Comparison of ENCODE assay signal across 15 cellular contexts in genomic region chr18:3923750-3924149, GRCh38.
DNase-seq lines count a peak whose midpoint lies in the region; ATAC-seq and TF ChIP-seq lines count a peak whose summit lies in the region.
"Had no signal": no experiment of that assay in that cellular context is flagged by ENCODE, and none has a peak within 500 bp of the region (broad histone marks: within the 10 kb centered on the region; RNA-seq: fewer than 3 reads in every experiment).

No MANE protein-coding gene starts in this region.

- no peaks in the 10 kb centered on the region for H3K36me3 ChIP-seq in RWPE2 (ENCODE audit: low read depth)
- H3K36me3 ChIP-seq: gastroesophageal sphincter had no signal

- ATAC-seq in RWPE2 (ENCODE audit: low read depth): peak; percentile 57; the same call in 1 of the 3 replicates
- ATAC-seq in GM18873 (IDR thresholded peaks at IDR 0.05; ENCODE audit: low FRiP score, unreplicated experiment): no peak
- ATAC-seq: activated CD8-positive, alpha-beta T cell treated with anti-CD3 and anti-CD28 coated beads, Interleukin-2, amount 10 ng/mL, durations not matched to agents 7 days and 5 days; gastroesophageal sphincter; stimulated activated naive B cell treated with anti-CD40 and anti-IgM and Interleukin-4, amounts not matched to agents 10 μg/mL and 1 μg/mL and 100 μg/mL, for 72 hours had no signal

- H3K4me1 ChIP-seq in RWPE2 (ENCODE audit: insufficient read depth, poor library complexity, severe bottlenecking): no peaks in the 10 kb centered on the region
- H3K4me1 ChIP-seq: gastroesophageal sphincter had no signal

- H3K27me3 ChIP-seq in RWPE2 (ENCODE audit: insufficient read depth, poor library complexity, severe bottlenecking): no peaks in the 10 kb centered on the region
- H3K27me3 ChIP-seq: gastroesophageal sphincter had no signal

- TF ChIP-seq CTCF in RWPE2 (IDR thresholded peaks at IDR 0.05; ENCODE audit: poor library complexity, severe bottlenecking): no peak

- peak; percentile 66 for DNase-seq in GM03348 (ENCODE audit: low spot score)
- DNase-seq in RWPE2 (ENCODE audit: low spot score): no peak
- DNase-seq in fibroblast of peridontal ligament (ENCODE audit: extremely low read depth): peak; percentile 66
- peak; percentile 52 for DNase-seq in skeletal muscle cell (ENCODE audit: low read depth)
- DNase-seq in AG08396 (ENCODE audit: low spot score): no peak
- no peak for DNase-seq in activated CD4-positive, alpha-beta T cell treated with anti-CD3 and anti-CD28 coated beads for 4 hours
- DNase-seq: activated CD8-positive, alpha-beta T cell treated with anti-CD3 and anti-CD28 coated beads, Interleukin-2, amount 10 ng/mL, durations not matched to agents 7 days and 5 days; CD4-positive, alpha-beta memory T cell; midbrain; NCI-H187; occipital lobe; stimulated activated naive B cell treated with anti-CD40 and anti-IgM and Interleukin-4, amounts not matched to agents 10 μg/mL and 1 μg/mL and 100 μg/mL, for 72 hours had no signal

- no peaks in the 10 kb centered on the region for H3K9me3 ChIP-seq in RWPE2 (ENCODE audit: severe bottlenecking)
- H3K9me3 ChIP-seq: gastroesophageal sphincter had no signal

- no peak overlapping the region for H3K27ac ChIP-seq in RWPE2 (ENCODE audit: poor library complexity, severe bottlenecking)
- H3K27ac ChIP-seq: gastroesophageal sphincter, HL-60 had no signal

- H3K4me3 ChIP-seq in RWPE2 (ENCODE audit: severe bottlenecking): no peak overlapping the region
- H3K4me3 ChIP-seq in skeletal muscle cell (ENCODE audit: low read depth, low read length): no peak overlapping the region
- H3K4me3 ChIP-seq: gastroesophageal sphincter had no signal

Comparison
In these comparisons a context has a peak if more than half of its experiments do, and no peak if none do; other contexts are left out.
1. DNase-seq: peak in GM03348 (single experiment), fibroblast of peridontal ligament (single experiment) and skeletal muscle cell (single experiment); none in RWPE2 (single experiment), AG08396 (single experiment) and activated CD4-positive, alpha-beta T cell treated with anti-CD3 and anti-CD28 coated beads for 4 hours (0 of 2).